Comparison of ENCODE assay signal across 18 cellular contexts in the genomic region with DNA sequence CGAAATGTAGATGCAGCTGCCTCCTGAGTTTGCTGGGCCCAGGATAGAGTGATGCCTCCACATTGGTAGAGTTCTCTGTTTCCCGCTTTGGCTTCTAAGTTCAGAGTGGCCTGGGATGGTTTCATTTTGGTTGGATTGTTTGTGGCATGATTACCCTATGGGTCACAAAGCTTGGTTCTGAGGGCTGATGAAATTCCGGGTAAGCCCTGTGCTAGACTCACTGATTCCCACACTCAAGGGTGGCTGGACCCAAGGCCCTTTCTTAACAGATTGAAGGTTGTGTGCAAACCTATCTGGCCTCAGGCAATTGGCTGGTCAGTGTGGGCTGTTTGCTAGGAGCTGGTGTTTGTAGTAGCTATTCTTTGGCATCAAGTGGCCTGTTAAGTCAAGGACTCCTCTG.
"Had no signal": no experiment of that assay in that cellular context is flagged by ENCODE, and none has a peak within 500 bp of the region (broad histone marks: within the 10 kb centered on the region; RNA-seq: fewer than 3 reads in every experiment).

No MANE protein-coding gene starts in this region.

- H3K9me3 ChIP-seq: SJCRH30 had no signal

- H3K27me3 ChIP-seq: SJCRH30 had no signal

- H3K4me1 ChIP-seq: SJCRH30 had no signal

- H3K4me3 ChIP-seq: SJCRH30 had no signal

- H3K27ac ChIP-seq: RWPE1, SJCRH30 had no signal

- ATAC-seq: Panc1, PC-3, SK-N-SH treated with all-trans-retinoic acid at 6 μM for 48 hours had no signal

- DNase-seq: KBM-7, MV-4-11, NCI-H1048, NCI-H1105, NCI-H1417, NCI-H1436 treated with DMSO at 0.1 percent for 48 hours, NCI-H1694, NCI-H1930, NCI-H2081, NCI-H2107, NCI-H2227 treated with DMSO at 0.1 percent for 48 hours, NCI-H524 treated with DMSO at 0.1 percent for 48 hours, PC-3, SHP77 treated with DMSO at 0.1 percent for 48 hours had no signal
